9 cellular contexts compared by ENCODE assay signal in genomic region chr1:114558548-114558947, GRCh38. TPM values are rescaled to one million over a fixed set of nuclear protein-coding genes. Genes with fewer than 3 reads are reported as not detected.
A peak's percentile ranks its signal among the peaks of the same experiment; 100 is the strongest.
DNase-seq lines count a peak whose midpoint lies in the region; ATAC-seq, FAIRE-seq and TF ChIP-seq lines count a peak whose summit lies in the region.
"Had no signal": no experiment of that assay in that cellular context is flagged by ENCODE, and none has a peak within 500 bp of the region (broad histone marks: within the 10 kb centered on the region; RNA-seq: fewer than 3 reads in every experiment).

No MANE protein-coding gene starts in this region.

- no peaks in the 10 kb centered on the region for H3K79me2 ChIP-seq in H9 (ENCODE audit: insufficient read depth, low read length)

- no peak overlapping the region for H4K8ac ChIP-seq in H9 (replicated peaks; ENCODE audit: insufficient read length, low read depth, low read length)

- H3K79me1 ChIP-seq in H9 (ENCODE audit: insufficient read depth, low read depth, low read length, poor library complexity, severe bottlenecking): no peaks in the 10 kb centered on the region

- FAIRE-seq in kidney (lab: Jason Lieb, UNC): no peak

- no peak overlapping the region for H3K4me3 ChIP-seq in CD4-positive, alpha-beta memory T cell (ENCODE audit: low read length in 2 of 2)
- no peak overlapping the region for H3K4me3 ChIP-seq in kidney (ENCODE audit: low read length in 2 of 2)
- H3K4me3 ChIP-seq in coronary artery: no peak overlapping the region

- CTCF ChIA-PET in CD4-positive, alpha-beta memory T cell (lab: Charles Lee; ENCODE audit: partially characterized antibody): interaction anchor here (0.6 to 2.9 kb wide), 3 partner anchors 143 to 212 kb away, joined by 3 to 11 read pairs (median 3); no protein-coding TSS in a partner anchor

- H4K5ac ChIP-seq in H9 (ENCODE audit: insufficient read length, low read depth, low read length): no peak overlapping the region

- no peaks in the 10 kb centered on the region for H3K9me3 Mint-ChIP-seq in CD4-positive, alpha-beta memory T cell
- peaks cover 4 to 7% of the 10 kb centered on the region in 2 experiments; a peak in 3 of 5 replicates for H3K9me3 Mint-ChIP-seq in H9
- H3K9me3 Mint-ChIP-seq in activated naive CD4-positive, alpha-beta T cell treated with anti-CD3 and anti-CD28 coated beads, Interleukin-2, amount 50 U/mL, for 72 hours: no peaks in the 10 kb centered on the region
- H3K9me3 Mint-ChIP-seq: dendritic cell treated with granulocyte-macrophage colony-stimulating factor and Interleukin-4, amounts not matched to agents 40 ng/mL and 50 ng/mL, for 4 days had no signal

- no peak overlapping the region for H3K4me3 Mint-ChIP-seq in CD4-positive, alpha-beta memory T cell
- no peak overlapping the region for H3K4me3 Mint-ChIP-seq in H9
- H3K4me3 Mint-ChIP-seq: dendritic cell treated with granulocyte-macrophage colony-stimulating factor and Interleukin-4, amounts not matched to agents 40 ng/mL and 50 ng/mL, for 4 days had no signal

- POLR2A ChIA-PET in CD4-positive, alpha-beta memory T cell (lab: Charles Lee; ENCODE audit: partially characterized antibody): no interaction called here

- peak; percentile 67 for TF ChIP-seq CTCF in H9 (conservative IDR thresholded peaks at IDR 0.05)
- peak; percentile 15 for TF ChIP-seq CTCF in kidney (IDR thresholded peaks at IDR 0.05; ENCODE audit: borderline replicate concordance, extremely low read depth, insufficient read depth)
- TF ChIP-seq CTCF in coronary artery (IDR thresholded peaks at IDR 0.05): no peak

- H3K14ac ChIP-seq in H9 (ENCODE audit: insufficient read depth, low read length): no peak overlapping the region

- peak in 4 of 5 donors; percentile 18 to 28 (median 20) for DNase-seq in CD4-positive, alpha-beta memory T cell
- DNase-seq in H9 (no peak), RKO (ENCODE audit: low spot score) (peak; percentile 58), kidney (no peak), T-helper 9 cell (no peak), coronary artery (ENCODE audit: low spot score) (no peak)
- DNase-seq in NK-92 treated with Interleukin-12 subunit alpha and Interleukin-12 subunit beta, amount 100 ng/mL, for 24 hours (lab: John Stamatoyannopoulos, UW): no peak
- DNase-seq in activated naive CD4-positive, alpha-beta T cell treated with anti-CD3 and anti-CD28 coated beads, Interleukin-2, amount 50 U/mL, for 72 hours (ENCODE audit: low spot score in 2 of 2): no peak

- no peak overlapping the region for H4K91ac ChIP-seq in H9 (ENCODE audit: insufficient read length, low read depth, low read length)

- no peaks in the 10 kb centered on the region for H3K36me3 ChIP-seq in CD4-positive, alpha-beta memory T cell (ENCODE audit: insufficient read depth, low read length)
- no peaks in the 10 kb centered on the region for H3K36me3 ChIP-seq in kidney (ENCODE audit: control insufficient read depth in 1 of 2, insufficient read depth in 2 of 2, low read length in 2 of 2)

- no peaks in the 10 kb centered on the region for H3K23me2 ChIP-seq in H9 (ENCODE audit: insufficient read length, low read depth, low read length, poor library complexity, severe bottlenecking)

- no peak overlapping the region for H3K56ac ChIP-seq in H9 (ENCODE audit: insufficient read length, low read depth, low read length)

- no peak overlapping the region for H2BK12ac ChIP-seq in H9 (ENCODE audit: insufficient read length, low read depth, low read length)

- H2BK15ac ChIP-seq in H9 (ENCODE audit: low read depth, low read length): no peak overlapping the region

- H3T11ph ChIP-seq in H9 (ENCODE audit: low read length): no peak overlapping the region

- WGBS in H9 (ENCODE audit: extremely low coverage, insufficient read length, low lambda C conversion rate): no CpG with 5 or more reads among the region's 1 CpG

- H2BK120ac ChIP-seq in H9 (ENCODE audit: low read depth, low read length, poor library complexity, severe bottlenecking): no peak overlapping the region

- H3K23ac ChIP-seq in H9 (ENCODE audit: insufficient read length, low read depth, low read length): no peak overlapping the region

- H3K27me3 ChIP-seq in CD4-positive, alpha-beta memory T cell (ENCODE audit: insufficient read depth, low read length): no peaks in the 10 kb centered on the region
- no peaks in the 10 kb centered on the region for H3K27me3 ChIP-seq in H9 (ENCODE audit: insufficient read depth, low read length)

- no peak overlapping the region for H2BK20ac ChIP-seq in H9 (ENCODE audit: low read depth, low read length, poor library complexity, severe bottlenecking)

- H3K9ac ChIP-seq in H9 (ENCODE audit: extremely low read depth, insufficient read length, low read length) (no peak overlapping the region), kidney (ENCODE audit: low read length in 2 of 2) (no peak overlapping the region)

- H3K18ac ChIP-seq in H9 (ENCODE audit: insufficient read length, low read depth, low read length): no peak overlapping the region

- no peaks in the 10 kb centered on the region for H3K27me3 Mint-ChIP-seq in CD4-positive, alpha-beta memory T cell
- H3K27me3 Mint-ChIP-seq in H9 (ENCODE audit: low read depth): no peaks in the 10 kb centered on the region; the same call in 1 of the 2 replicates
- H3K27me3 Mint-ChIP-seq: dendritic cell treated with granulocyte-macrophage colony-stimulating factor and Interleukin-4, amounts not matched to agents 40 ng/mL and 50 ng/mL, for 4 days had no signal

- no peak overlapping the region for H2AFZ ChIP-seq in H9 (ENCODE audit: low read length)

- peaks cover 0 to 2% of the 10 kb centered on the region in 2 donors for H3K36me3 Mint-ChIP-seq in CD4-positive, alpha-beta memory T cell
- peaks cover 5 to 12% (median 8%) of the 10 kb centered on the region in 3 experiments; a peak in 5 of 7 replicates for H3K36me3 Mint-ChIP-seq in H9 (ENCODE audit: insufficient read depth in 1 of 3, low read depth in 3 of 3)
- H3K36me3 Mint-ChIP-seq in activated naive CD4-positive, alpha-beta T cell treated with anti-CD3 and anti-CD28 coated beads, Interleukin-2, amount 50 U/mL, for 72 hours: no peaks in the 10 kb centered on the region

- no peak overlapping the region for H3K27ac ChIP-seq in CD4-positive, alpha-beta memory T cell (ENCODE audit: low read depth, low read length)
- H3K27ac ChIP-seq in H9 (ENCODE audit: insufficient read length, low read depth, low read length): no peak overlapping the region
- no peak overlapping the region for H3K27ac ChIP-seq in kidney (ENCODE audit: low read depth in 2 of 2, low read length in 2 of 2)
- H3K27ac ChIP-seq in coronary artery: no peak overlapping the region

- H3K4me2 ChIP-seq in H9 (ENCODE audit: insufficient read depth, insufficient read length, low read length): no peak overlapping the region

- ATAC-seq in activated naive CD4-positive, alpha-beta T cell treated with anti-CD3 and anti-CD28 coated beads, Interleukin-2, amount 50 U/mL, for 72 hours: no peak

- no peaks in the 10 kb centered on the region for H3K4me1 ChIP-seq in CD4-positive, alpha-beta memory T cell (ENCODE audit: insufficient read depth, low read length)
- no peaks in the 10 kb centered on the region for H3K4me1 ChIP-seq in H9 (ENCODE audit: insufficient read depth, low read length)
- H3K4me1 ChIP-seq in kidney (ENCODE audit: control insufficient read depth in 1 of 2, insufficient read depth in 1 of 2, low read depth in 1 of 2, low read length in 2 of 2): no peaks in the 10 kb centered on the region

- no peaks in the 10 kb centered on the region for H3K9me3 ChIP-seq in CD4-positive, alpha-beta memory T cell (ENCODE audit: control insufficient read depth in 1 of 2, low read length in 2 of 2)
- no peaks in the 10 kb centered on the region for H3K9me3 ChIP-seq in H9 (ENCODE audit: control insufficient read depth, low read depth, low read length)
- H3K9me3 ChIP-seq in kidney (ENCODE audit: control insufficient read depth in 1 of 2, low read length in 2 of 2): no peaks in the 10 kb centered on the region

- no peaks in the 10 kb centered on the region for H4K20me1 ChIP-seq in H9 (ENCODE audit: control insufficient read depth, insufficient read depth, insufficient read length)

- no peaks in the 10 kb centered on the region for H3K4me1 Mint-ChIP-seq in CD4-positive, alpha-beta memory T cell
- H3K4me1 Mint-ChIP-seq in H9: peaks cover 0 to 4% of the 10 kb centered on the region in 2 experiments; a peak in 1 of 4 replicates

- intact Hi-C loops in CD4-positive, alpha-beta memory T cell (cut with micrococcal nuclease): loop anchor here (1.0 to 5.0 kb wide), 2 partner anchors 212 to 581 kb away; partner anchors contain the start of gene OLFML3
- intact Hi-C loops in kidney (cut with DNase I): no loop called here

- no peak overlapping the region for H3K27ac Mint-ChIP-seq in CD4-positive, alpha-beta memory T cell
- no peak overlapping the region for H3K27ac Mint-ChIP-seq in H9
- no peak overlapping the region for H3K27ac Mint-ChIP-seq in activated naive CD4-positive, alpha-beta T cell treated with anti-CD3 and anti-CD28 coated beads, Interleukin-2, amount 50 U/mL, for 72 hours
- H3K27ac Mint-ChIP-seq: dendritic cell treated with granulocyte-macrophage colony-stimulating factor and Interleukin-4, amounts not matched to agents 40 ng/mL and 50 ng/mL, for 4 days had no signal

- H2BK5ac ChIP-seq in H9 (ENCODE audit: insufficient read length, low read length): no peak overlapping the region

- H2AK5ac ChIP-seq in H9 (ENCODE audit: insufficient read length, low read length): no peak overlapping the region

- H3K4ac ChIP-seq in H9 (ENCODE audit: low read depth, low read length): no peak overlapping the region

RNA-seq across cellular contexts. Expression of gene BCAS2, which starts 22.9 kb away (rescaled TPM):
- 10 to 100 TPM; 33.9 to 40.8 TPM for total RNA-seq in CD4-positive, alpha-beta memory T cell
- 100 to 1,000 TPM in 1 of 2 donors, 10 to 100 TPM in 1; 93.4 to 159 TPM for polyA plus RNA-seq in CD4-positive, alpha-beta memory T cell
- total RNA-seq in H9 (2021) (72.1 and 75.3 TPM in 2 replicates), kidney (37.2 TPM)
- 51.4 TPM for polyA plus RNA-seq in kidney (ENCODE audit: insufficient read depth, low read depth, low replicate concordance)
- total RNA-seq in activated naive CD4-positive, alpha-beta T cell treated with anti-CD3 and anti-CD28 coated beads, Interleukin-2, amount 50 U/mL, for 72 hours: 10 to 100 TPM; 37.8 to 44.1 TPM

RNA-seq across cellular contexts. Expression of gene TRIM33, which starts 47.5 kb away (rescaled TPM):
- 10 to 100 TPM; 50.6 to 54.4 TPM for total RNA-seq in CD4-positive, alpha-beta memory T cell
- polyA plus RNA-seq in CD4-positive, alpha-beta memory T cell: 10 to 100 TPM; 26.8 to 33.6 TPM
- total RNA-seq in H9 (2021) (53.8 and 53.9 TPM in 2 replicates), kidney (36.2 TPM)
- polyA plus RNA-seq in kidney (ENCODE audit: insufficient read depth, low read depth, low replicate concordance): 13.3 TPM
- total RNA-seq in activated naive CD4-positive, alpha-beta T cell treated with anti-CD3 and anti-CD28 coated beads, Interleukin-2, amount 50 U/mL, for 72 hours: 10 to 100 TPM; 36.7 to 45.5 TPM

Comparison
In these comparisons a context has a peak if more than half of its experiments do, and no peak if none do; other contexts are left out.
1. DNase-seq: peak in CD4-positive, alpha-beta memory T cell (4 of 5) and RKO (single experiment); none in H9 (single experiment), kidney (single experiment), NK-92 treated with Interleukin-12 subunit alpha and Interleukin-12 subunit beta, amount 100 ng/mL, for 24 hours (single experiment), activated naive CD4-positive, alpha-beta T cell treated with anti-CD3 and anti-CD28 coated beads, Interleukin-2, amount 50 U/mL, for 72 hours (0 of 2), T-helper 9 cell (single experiment) and coronary artery (single experiment).